In genomic region chr5:174609116-174609515, GRCh38 we compare ENCODE assay signal across 1 cellular context.
TF ChIP-seq lines count a peak whose summit lies in the region.

No MANE protein-coding gene starts in this region.

TF ChIP-seq in H1, 55 proteins besides CTCF, POLR2A, EP300 and RAD21 (continued from another document):
- TF ChIP-seq E2F6 (IDR thresholded peaks at IDR 0.05) (no peak), KDM5A (IDR thresholded peaks at IDR 0.05; ENCODE audit: low read length) (no peak), TAF1 (IDR thresholded peaks at IDR 0.05; ENCODE audit: low read depth, low read length) (no peak), KDM1A (IDR thresholded peaks at IDR 0.05; ENCODE audit: borderline replicate concordance, low read length) (no peak), CEBPB (IDR thresholded peaks at IDR 0.05; ENCODE audit: low read depth, low read length) (no peak), POLR2AphosphoS5 (IDR thresholded peaks at IDR 0.05; ENCODE audit: low read depth, low read length) (no peak), CBX5 (IDR thresholded peaks at IDR 0.05; ENCODE audit: low read depth, low read length) (no peak), MAFK (IDR thresholded peaks at IDR 0.05; ENCODE audit: low read depth, low read length) (no peak), NRF1 (IDR thresholded peaks at IDR 0.05; ENCODE audit: low read depth, low read length) (no peak), HDAC6 (IDR thresholded peaks at IDR 0.05; ENCODE audit: low read depth, low read length) (no peak), SIN3A (conservative IDR thresholded peaks at IDR 0.05 in 1 of 2, IDR thresholded peaks at IDR 0.05 in 1 of 2; ENCODE audit: low read depth in 1 of 2, low read length in 2 of 2) (no peak), SRF (IDR thresholded peaks at IDR 0.05; ENCODE audit: low read depth, low read length) (no peak), BRCA1 (IDR thresholded peaks at IDR 0.05; ENCODE audit: low read depth, low read length) (no peak), NANOG (IDR thresholded peaks at IDR 0.05; ENCODE audit: insufficient read depth, low read depth, low read length, poor library complexity, severe bottlenecking) (no peak)
